ENCODE assay signal across 8 cellular contexts in genomic region chr9:36399980-36400331, GRCh38. TPM values are rescaled to one million over a fixed set of nuclear protein-coding genes. Genes with fewer than 3 reads are reported as not detected.
DNase-seq lines count a peak whose midpoint lies in the region; ATAC-seq and TF ChIP-seq lines count a peak whose summit lies in the region.

RNF38 (minus strand) TSS chr9:36400269; CDS start chr9:36400108, 161 bp downstream.

- DNase-seq in Caco-2 (no peak), PC-3 (no peak), mucosa of gallbladder (ENCODE audit: low spot score) (no peak), NCI-H2081 (lab: John Stamatoyannopoulos, UW) (no peak), GM13977 (ENCODE audit: low spot score) (no peak)

- H3K27ac ChIP-seq in PC-3 (ENCODE audit: low read length) = peak within 1 kb of the TSS; percentile 78
- H3K27ac ChIP-seq in ectodermal cell (ENCODE audit: insufficient read depth, low read depth, low read length, poor library complexity, severe bottlenecking) = peak within 1 kb of the TSS; percentile 98

- peak within 1 kb of the TSS; percentile 91 for H3K4me2 ChIP-seq in PC-3 (ENCODE audit: low read length)

- H3K4me1 ChIP-seq in Caco-2 = peaks cover 19% of the 10 kb centered on the region
- peaks cover 16% of the 10 kb centered on the region for H3K4me1 ChIP-seq in PC-3 (ENCODE audit: insufficient read depth, low read length)
- H3K4me1 ChIP-seq in ectodermal cell (ENCODE audit: control insufficient read depth, insufficient read depth, low read length) = peaks cover 8% of the 10 kb centered on the region

- in situ Hi-C loops in GM13977 (cut with MboI; ENCODE audit: low pct_unique_long_range_greater_than_20kb, low sequenced_read_pairs, unreplicated experiment) = loop anchor here (25.0 kb wide), 1 partner anchor 312 kb away; no protein-coding TSS in a partner anchor

- 0% methylated on average over 12 of the region's 12 CpGs for WGBS in ectodermal cell, 2 experiments

- no peaks in the 10 kb centered on the region for H3K36me3 ChIP-seq in Caco-2 (ENCODE audit: control insufficient read depth, insufficient read depth, low read length)
- H3K36me3 ChIP-seq in PC-3 (ENCODE audit: low read depth, low read length) = no peaks in the 10 kb centered on the region; the same call in 1 of the 2 replicates
- H3K36me3 ChIP-seq in ectodermal cell (ENCODE audit: control insufficient read depth, insufficient read depth, low read length) = no peaks in the 10 kb centered on the region

- H3K9me3 ChIP-seq in Caco-2 (no peaks in the 10 kb centered on the region), PC-3 (ENCODE audit: low read length) (no peaks in the 10 kb centered on the region), ectodermal cell (ENCODE audit: control insufficient read depth, low read length) (no peaks in the 10 kb centered on the region)

- no peaks in the 10 kb centered on the region for H3K9me2 ChIP-seq in PC-3 (replicated peaks; ENCODE audit: low read length)

- intact Hi-C loops in Caco-2 (cut with micrococcal nuclease; ENCODE audit: unreplicated experiment) (no loop called here), PC-3 (cut with micrococcal nuclease) (loop anchor here (10.0 kb wide), 1 partner anchor 465 kb away; no protein-coding TSS in a partner anchor)

- H3K4me3 ChIP-seq in Caco-2 (ENCODE audit: low read depth, low read length) (peak within 1 kb of the TSS; percentile 94), PC-3 (ENCODE audit: low read length) (peak within 1 kb of the TSS; percentile 87), ectodermal cell (ENCODE audit: insufficient read depth, low read depth, low read length) (peak within 1 kb of the TSS; percentile 74)

- ATAC-seq in PC-3 = no peak
- no peak for ATAC-seq in GM21447 (IDR thresholded peaks at IDR 0.05; ENCODE audit: unreplicated experiment)
- no peak for ATAC-seq in GM21825 (IDR thresholded peaks at IDR 0.05; ENCODE audit: unreplicated experiment)

- H3K27me3 ChIP-seq in Caco-2 (replicated peaks; ENCODE audit: control insufficient read depth, insufficient read depth, low read length) (no peaks in the 10 kb centered on the region), PC-3 (ENCODE audit: low read length) (no peaks in the 10 kb centered on the region), ectodermal cell (ENCODE audit: control insufficient read depth, insufficient read depth, low read length, poor library complexity, severe bottlenecking) (no peaks in the 10 kb centered on the region)

- H3K9ac ChIP-seq in PC-3 (ENCODE audit: low read length) = peak within 1 kb of the TSS; percentile 70

- H3K4me1 Mint-ChIP-seq in Caco-2 (ENCODE audit: low read depth, unreplicated experiment) = peaks cover 27% of the 10 kb centered on the region

- CTCF ChIA-PET in Caco-2 (lab: Charles Lee) = interaction anchor here (1.2 kb wide), 1 partner anchor 209 kb away, joined by 3 read pairs; the partner anchor contains the start of gene CLTA
- CTCF ChIA-PET in PC-3 (lab: Charles Lee) = no interaction called here

- peak within 1 kb of the TSS; percentile 85 for H3K4me3 Mint-ChIP-seq in Caco-2 (ENCODE audit: unreplicated experiment)

- TF ChIP-seq CTCF in Caco-2 (IDR thresholded peaks at IDR 0.05; ENCODE audit: insufficient read depth in 1 of 2, low read depth in 1 of 2, low read length in 1 of 2, severe bottlenecking in 1 of 2, unreplicated experiment in 1 of 2) (no peak), PC-3 (conservative IDR thresholded peaks at IDR 0.05; ENCODE audit: low read depth, low read length) (no peak), GM13977 (IDR thresholded peaks at IDR 0.05; ENCODE audit: extremely low read depth, insufficient read depth, missing control alignments) (no peak)

- peak within 1 kb of the TSS; percentile 97 for H3K27ac Mint-ChIP-seq in Caco-2 (ENCODE audit: unreplicated experiment)

- H3F3A ChIP-seq in PC-3 (ENCODE audit: low read length, unreplicated experiment) = no peaks in the 10 kb centered on the region

- peaks cover 49% of the 10 kb centered on the region for H3K79me2 ChIP-seq in PC-3 (ENCODE audit: low read length)

- no peaks in the 10 kb centered on the region for H3K27me3 Mint-ChIP-seq in Caco-2 (ENCODE audit: insufficient read depth, unreplicated experiment)

- H3K9me3 Mint-ChIP-seq in Caco-2 (ENCODE audit: unreplicated experiment) = no peaks in the 10 kb centered on the region

- 0 out of 2 replicates have a peak, but pooled peaks cover 2% of the 10 kb centered on the region for H4K20me1 ChIP-seq in PC-3 (ENCODE audit: low read length)

- POLR2A ChIA-PET in Caco-2 (lab: Charles Lee) = interaction anchor here (1.2 kb wide), 1 partner anchor 88 kb away, joined by 3 read pairs; no protein-coding TSS in a partner anchor
- POLR2A ChIA-PET in PC-3 (lab: Charles Lee; ENCODE audit: unreplicated experiment) = no interaction called here

- H2AFZ ChIP-seq in PC-3 (ENCODE audit: low read length) = peak within 1 kb of the TSS; percentile 87

- H3K36me3 Mint-ChIP-seq in Caco-2 (ENCODE audit: insufficient read depth, unreplicated experiment) = peaks cover 26% of the 10 kb centered on the region

- BruUV-seq in Caco-2 (replicated peaks; lab: Mats Ljungman, UMichigan) (TSS peak; percentile 62), PC-3 (replicated peaks; lab: Mats Ljungman, UMichigan) (TSS peak; percentile 64)

RNA-seq across cellular contexts. Expression of gene RNF38, which starts in this region (rescaled TPM):
- total RNA-seq in Caco-2 (2022) (41.0 and 43.3 TPM in 2 replicates), PC-3 (2014; rRNA removed) (4.3 and 9.4 TPM in 2 replicates), mucosa of gallbladder (49.7 TPM)
- 45.6 TPM for polyA plus RNA-seq in ectodermal cell (2013, experiment 1 of 4)
- polyA plus RNA-seq in ectodermal cell (2013, experiment 2 of 4) = 48.8 TPM
- polyA plus RNA-seq in ectodermal cell (2013, experiment 3 of 4) = 38.6 TPM
- polyA plus RNA-seq in ectodermal cell (2013, experiment 4 of 4) = 46.1 TPM
